1 cellular context compared by ENCODE assay signal in genomic region chr12:6492838-6493579, GRCh38.
TF ChIP-seq lines count a peak whose summit lies in the region.

Gene MRPL51, minus strand, starts transcription at chr12:6493262. Its CDS starts 126 bp downstream, at chr12:6493136.

TF ChIP-seq in K562, 482 proteins besides CTCF, POLR2A, EP300 and RAD21 (continued from another document and continues in another):
- TF ChIP-seq, protein P1, sequence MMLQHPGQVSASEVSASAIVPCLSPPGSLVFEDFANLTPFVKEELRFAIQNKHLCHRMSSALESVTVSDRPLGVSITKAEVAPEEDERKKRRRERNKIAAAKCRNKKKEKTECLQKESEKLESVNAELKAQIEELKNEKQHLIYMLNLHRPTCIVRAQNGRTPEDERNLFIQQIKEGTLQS (IDR thresholded peaks at IDR 0.05) = no peak
- TF ChIP-seq, protein P1 (CRISPR knock-in tag; conservative IDR thresholded peaks at IDR 0.05) = no peak
- TF ChIP-seq, protein P2, sequence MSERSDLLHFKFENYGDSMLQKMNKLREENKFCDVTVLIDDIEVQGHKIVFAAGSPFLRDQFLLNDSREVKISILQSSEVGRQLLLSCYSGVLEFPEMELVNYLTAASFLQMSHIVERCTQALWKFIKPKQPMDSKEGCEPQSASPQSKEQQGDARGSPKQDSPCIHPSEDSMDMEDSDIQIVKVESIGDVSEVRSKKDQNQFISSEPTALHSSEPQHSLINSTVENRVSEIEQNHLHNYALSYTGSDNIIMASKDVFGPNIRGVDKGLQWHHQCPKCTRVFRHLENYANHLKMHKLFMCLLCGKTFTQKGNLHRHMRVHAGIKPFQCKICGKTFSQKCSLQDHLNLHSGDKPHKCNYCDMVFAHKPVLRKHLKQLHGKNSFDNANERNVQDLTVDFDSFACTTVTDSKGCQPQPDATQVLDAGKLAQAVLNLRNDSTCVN (CRISPR knock-in tag; IDR thresholded peaks at IDR 0.05) = no peak
- TF ChIP-seq SLC30A9 (CRISPR knock-in tag; IDR thresholded peaks at IDR 0.05) = no peak
- peak; percentile 87 for TF ChIP-seq POLR2B (IDR thresholded peaks at IDR 0.05; ENCODE audit: low read depth, partially characterized antibody)
- TF ChIP-seq TAF9B (IDR thresholded peaks at IDR 0.05; ENCODE audit: partially characterized antibody) = peak; percentile 72
- TF ChIP-seq MLX (CRISPR knock-in tag; conservative IDR thresholded peaks at IDR 0.05) = no peak
- TF ChIP-seq ZNF507 (tag; conservative IDR thresholded peaks at IDR 0.05) = no peak
- TF ChIP-seq JUN (IDR thresholded peaks at IDR 0.05; ENCODE audit: borderline replicate concordance, low read depth, low read length) = 0 out of 2 replicates have a peak, but pooled peaks have one; percentile 18
- no peak for TF ChIP-seq JUN (CRISPR knock-in tag; IDR thresholded peaks at IDR 0.05; ENCODE audit: borderline replicate concordance)
- no peak for TF ChIP-seq FOXM1 (IDR thresholded peaks at IDR 0.05; ENCODE audit: low read depth)
- no peak; the same call in 1 of the 2 replicates for TF ChIP-seq FOXM1 (CRISPR knock-in tag; IDR thresholded peaks at IDR 0.05; ENCODE audit: low read depth)
- no peak for TF ChIP-seq SP2 (IDR thresholded peaks at IDR 0.05; ENCODE audit: extremely low read depth, low read depth, low read length, poor library complexity, severe bottlenecking)
- TF ChIP-seq ZBTB8A (IDR thresholded peaks at IDR 0.05; ENCODE audit: partially characterized antibody) = no peak
- TF ChIP-seq U2AF1 (optimal IDR thresholded peaks at IDR 0.05; ENCODE audit: low read depth, low read length) = no peak
- TF ChIP-seq ELF2 (CRISPR knock-in tag; IDR thresholded peaks at IDR 0.05) = peak; percentile 40; the same call in 1 of the 2 replicates
- no peak for TF ChIP-seq ADNP (tag; IDR thresholded peaks at IDR 0.05)
- peak; percentile 90 for TF ChIP-seq EGR1 (conservative IDR thresholded peaks at IDR 0.05)
- no peak for TF ChIP-seq NFIC (IDR thresholded peaks at IDR 0.05)
- peak; percentile 40; the same call in 1 of the 2 replicates for TF ChIP-seq ATF7 (IDR thresholded peaks at IDR 0.05)
- TF ChIP-seq CTBP1 (IDR thresholded peaks at IDR 0.05; ENCODE audit: borderline replicate concordance) = no peak
- no peak for TF ChIP-seq MED1 (CRISPR knock-in tag; IDR thresholded peaks at IDR 0.05; ENCODE audit: borderline replicate concordance)
- TF ChIP-seq ZFPM2 (CRISPR knock-in tag; IDR thresholded peaks at IDR 0.05) = no peak
- no peak for TF ChIP-seq ZNF174 (CRISPR knock-in tag; IDR thresholded peaks at IDR 0.05)
- TF ChIP-seq ZNF184 (CRISPR knock-in tag; IDR thresholded peaks at IDR 0.05) = no peak
- peak; percentile 85 for TF ChIP-seq SIN3B (IDR thresholded peaks at IDR 0.05; ENCODE audit: low read depth)
- TF ChIP-seq THRAP3 (IDR thresholded peaks at IDR 0.05; ENCODE audit: borderline replicate concordance) = 0 out of 2 replicates have a peak, but pooled peaks have one; percentile 63
- TF ChIP-seq CXXC5 (CRISPR knock-in tag; IDR thresholded peaks at IDR 0.05) = peak; percentile 31
- TF ChIP-seq, protein P3, sequence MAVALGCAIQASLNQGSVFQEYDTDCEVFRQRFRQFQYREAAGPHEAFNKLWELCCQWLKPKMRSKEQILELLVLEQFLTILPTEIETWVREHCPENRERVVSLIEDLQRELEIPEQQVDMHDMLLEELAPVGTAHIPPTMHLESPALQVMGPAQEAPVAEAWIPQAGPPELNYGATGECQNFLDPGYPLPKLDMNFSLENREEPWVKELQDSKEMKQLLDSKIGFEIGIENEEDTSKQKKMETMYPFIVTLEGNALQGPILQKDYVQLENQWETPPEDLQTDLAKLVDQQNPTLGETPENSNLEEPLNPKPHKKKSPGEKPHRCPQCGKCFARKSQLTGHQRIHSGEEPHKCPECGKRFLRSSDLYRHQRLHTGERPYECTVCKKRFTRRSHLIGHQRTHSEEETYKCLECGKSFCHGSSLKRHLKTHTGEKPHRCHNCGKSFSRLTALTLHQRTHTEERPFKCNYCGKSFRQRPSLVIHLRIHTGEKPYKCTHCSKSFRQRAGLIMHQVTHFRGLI (CRISPR knock-in tag; IDR thresholded peaks at IDR 0.05) = no peak
- TF ChIP-seq, protein P4, sequence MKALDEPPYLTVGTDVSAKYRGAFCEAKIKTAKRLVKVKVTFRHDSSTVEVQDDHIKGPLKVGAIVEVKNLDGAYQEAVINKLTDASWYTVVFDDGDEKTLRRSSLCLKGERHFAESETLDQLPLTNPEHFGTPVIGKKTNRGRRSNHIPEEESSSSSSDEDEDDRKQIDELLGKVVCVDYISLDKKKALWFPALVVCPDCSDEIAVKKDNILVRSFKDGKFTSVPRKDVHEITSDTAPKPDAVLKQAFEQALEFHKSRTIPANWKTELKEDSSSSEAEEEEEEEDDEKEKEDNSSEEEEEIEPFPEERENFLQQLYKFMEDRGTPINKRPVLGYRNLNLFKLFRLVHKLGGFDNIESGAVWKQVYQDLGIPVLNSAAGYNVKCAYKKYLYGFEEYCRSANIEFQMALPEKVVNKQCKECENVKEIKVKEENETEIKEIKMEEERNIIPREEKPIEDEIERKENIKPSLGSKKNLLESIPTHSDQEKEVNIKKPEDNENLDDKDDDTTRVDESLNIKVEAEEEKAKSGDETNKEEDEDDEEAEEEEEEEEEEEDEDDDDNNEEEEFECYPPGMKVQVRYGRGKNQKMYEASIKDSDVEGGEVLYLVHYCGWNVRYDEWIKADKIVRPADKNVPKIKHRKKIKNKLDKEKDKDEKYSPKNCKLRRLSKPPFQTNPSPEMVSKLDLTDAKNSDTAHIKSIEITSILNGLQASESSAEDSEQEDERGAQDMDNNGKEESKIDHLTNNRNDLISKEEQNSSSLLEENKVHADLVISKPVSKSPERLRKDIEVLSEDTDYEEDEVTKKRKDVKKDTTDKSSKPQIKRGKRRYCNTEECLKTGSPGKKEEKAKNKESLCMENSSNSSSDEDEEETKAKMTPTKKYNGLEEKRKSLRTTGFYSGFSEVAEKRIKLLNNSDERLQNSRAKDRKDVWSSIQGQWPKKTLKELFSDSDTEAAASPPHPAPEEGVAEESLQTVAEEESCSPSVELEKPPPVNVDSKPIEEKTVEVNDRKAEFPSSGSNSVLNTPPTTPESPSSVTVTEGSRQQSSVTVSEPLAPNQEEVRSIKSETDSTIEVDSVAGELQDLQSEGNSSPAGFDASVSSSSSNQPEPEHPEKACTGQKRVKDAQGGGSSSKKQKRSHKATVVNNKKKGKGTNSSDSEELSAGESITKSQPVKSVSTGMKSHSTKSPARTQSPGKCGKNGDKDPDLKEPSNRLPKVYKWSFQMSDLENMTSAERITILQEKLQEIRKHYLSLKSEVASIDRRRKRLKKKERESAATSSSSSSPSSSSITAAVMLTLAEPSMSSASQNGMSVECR (CRISPR knock-in tag; IDR thresholded peaks at IDR 0.05) = no peak
- TF ChIP-seq, protein P5, sequence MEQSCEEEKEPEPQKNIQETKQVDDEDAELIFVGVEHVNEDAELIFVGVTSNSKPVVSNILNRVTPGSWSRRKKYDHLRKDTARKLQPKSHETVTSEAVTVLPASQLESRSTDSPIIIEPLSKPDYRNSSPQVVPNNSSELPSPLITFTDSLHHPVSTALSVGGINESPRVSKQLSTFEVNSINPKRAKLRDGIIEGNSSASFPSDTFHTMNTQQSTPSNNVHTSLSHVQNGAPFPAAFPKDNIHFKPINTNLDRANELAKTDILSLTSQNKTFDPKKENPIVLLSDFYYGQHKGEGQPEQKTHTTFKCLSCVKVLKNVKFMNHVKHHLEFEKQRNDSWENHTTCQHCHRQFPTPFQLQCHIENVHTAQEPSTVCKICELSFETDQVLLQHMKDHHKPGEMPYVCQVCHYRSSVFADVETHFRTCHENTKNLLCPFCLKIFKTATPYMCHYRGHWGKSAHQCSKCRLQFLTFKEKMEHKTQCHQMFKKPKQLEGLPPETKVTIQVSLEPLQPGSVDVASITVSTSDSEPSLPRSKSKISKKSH (CRISPR knock-in tag; IDR thresholded peaks at IDR 0.05) = no peak
- no peak for TF ChIP-seq TCF3 (CRISPR knock-in tag; IDR thresholded peaks at IDR 0.05)
- TF ChIP-seq, protein P6, sequence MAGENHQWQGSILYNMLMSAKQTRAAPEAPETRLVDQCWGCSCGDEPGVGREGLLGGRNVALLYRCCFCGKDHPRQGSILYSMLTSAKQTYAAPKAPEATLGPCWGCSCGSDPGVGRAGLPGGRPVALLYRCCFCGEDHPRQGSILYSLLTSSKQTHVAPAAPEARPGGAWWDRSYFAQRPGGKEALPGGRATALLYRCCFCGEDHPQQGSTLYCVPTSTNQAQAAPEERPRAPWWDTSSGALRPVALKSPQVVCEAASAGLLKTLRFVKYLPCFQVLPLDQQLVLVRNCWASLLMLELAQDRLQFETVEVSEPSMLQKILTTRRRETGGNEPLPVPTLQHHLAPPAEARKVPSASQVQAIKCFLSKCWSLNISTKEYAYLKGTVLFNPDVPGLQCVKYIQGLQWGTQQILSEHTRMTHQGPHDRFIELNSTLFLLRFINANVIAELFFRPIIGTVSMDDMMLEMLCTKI (IDR thresholded peaks at IDR 0.05; ENCODE audit: partially characterized antibody) = no peak
- no peak for TF ChIP-seq TEAD2 (tag; IDR thresholded peaks at IDR 0.05)
- 0 out of 2 replicates have a peak, but pooled peaks have one; percentile 57 for TF ChIP-seq POLR2AphosphoS2 (IDR thresholded peaks at IDR 0.05; ENCODE audit: low read length)
- no peak for TF ChIP-seq ZNF436 (CRISPR knock-in tag; IDR thresholded peaks at IDR 0.05)
- no peak for TF ChIP-seq SMARCA5 (IDR thresholded peaks at IDR 0.05)
- no peak for TF ChIP-seq GTF2B (IDR thresholded peaks at IDR 0.05; ENCODE audit: extremely low read depth, insufficient read length)
- TF ChIP-seq, protein P7, sequence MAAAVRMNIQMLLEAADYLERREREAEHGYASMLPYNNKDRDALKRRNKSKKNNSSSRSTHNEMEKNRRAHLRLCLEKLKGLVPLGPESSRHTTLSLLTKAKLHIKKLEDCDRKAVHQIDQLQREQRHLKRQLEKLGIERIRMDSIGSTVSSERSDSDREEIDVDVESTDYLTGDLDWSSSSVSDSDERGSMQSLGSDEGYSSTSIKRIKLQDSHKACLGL (CRISPR knock-in tag; IDR thresholded peaks at IDR 0.05; ENCODE audit: borderline replicate concordance, poor library complexity, severe bottlenecking) = no peak
- TF ChIP-seq MCM7 (IDR thresholded peaks at IDR 0.05) = no peak
- TF ChIP-seq RBM25 (IDR thresholded peaks at IDR 0.05; ENCODE audit: low read depth, low read length, severe bottlenecking) = no peak
- no peak for TF ChIP-seq ZNF143 (CRISPR knock-in tag; IDR thresholded peaks at IDR 0.05)
- TF ChIP-seq FUS (optimal IDR thresholded peaks at IDR 0.05; ENCODE audit: low read depth, low read length) = no peak
- TF ChIP-seq SMARCC2 (IDR thresholded peaks at IDR 0.05; ENCODE audit: low read depth) = no peak
- peak; percentile 43 to 75; a peak in 3 of 4 replicates for TF ChIP-seq RCOR1 (IDR thresholded peaks at IDR 0.05; ENCODE audit: borderline replicate concordance in 1 of 2, low read depth in 2 of 2, low read length in 2 of 2)
- TF ChIP-seq FOXA3 (CRISPR knock-in tag; conservative IDR thresholded peaks at IDR 0.05 in 1 of 2, IDR thresholded peaks at IDR 0.05 in 1 of 2) = no peak
- no peak for TF ChIP-seq ZNF445 (CRISPR knock-in tag; IDR thresholded peaks at IDR 0.05; ENCODE audit: low read depth)
- TF ChIP-seq, protein P8, sequence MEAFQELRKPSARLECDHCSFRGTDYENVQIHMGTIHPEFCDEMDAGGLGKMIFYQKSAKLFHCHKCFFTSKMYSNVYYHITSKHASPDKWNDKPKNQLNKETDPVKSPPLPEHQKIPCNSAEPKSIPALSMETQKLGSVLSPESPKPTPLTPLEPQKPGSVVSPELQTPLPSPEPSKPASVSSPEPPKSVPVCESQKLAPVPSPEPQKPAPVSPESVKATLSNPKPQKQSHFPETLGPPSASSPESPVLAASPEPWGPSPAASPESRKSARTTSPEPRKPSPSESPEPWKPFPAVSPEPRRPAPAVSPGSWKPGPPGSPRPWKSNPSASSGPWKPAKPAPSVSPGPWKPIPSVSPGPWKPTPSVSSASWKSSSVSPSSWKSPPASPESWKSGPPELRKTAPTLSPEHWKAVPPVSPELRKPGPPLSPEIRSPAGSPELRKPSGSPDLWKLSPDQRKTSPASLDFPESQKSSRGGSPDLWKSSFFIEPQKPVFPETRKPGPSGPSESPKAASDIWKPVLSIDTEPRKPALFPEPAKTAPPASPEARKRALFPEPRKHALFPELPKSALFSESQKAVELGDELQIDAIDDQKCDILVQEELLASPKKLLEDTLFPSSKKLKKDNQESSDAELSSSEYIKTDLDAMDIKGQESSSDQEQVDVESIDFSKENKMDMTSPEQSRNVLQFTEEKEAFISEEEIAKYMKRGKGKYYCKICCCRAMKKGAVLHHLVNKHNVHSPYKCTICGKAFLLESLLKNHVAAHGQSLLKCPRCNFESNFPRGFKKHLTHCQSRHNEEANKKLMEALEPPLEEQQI (IDR thresholded peaks at IDR 0.05) = no peak
- TF ChIP-seq PHB2 (IDR thresholded peaks at IDR 0.05; ENCODE audit: low read depth) = no peak
- no peak for TF ChIP-seq PHB (CRISPR knock-in tag; IDR thresholded peaks at IDR 0.05)
